Comparison of ENCODE assay signal across 1 cellular context in the genomic region with DNA sequence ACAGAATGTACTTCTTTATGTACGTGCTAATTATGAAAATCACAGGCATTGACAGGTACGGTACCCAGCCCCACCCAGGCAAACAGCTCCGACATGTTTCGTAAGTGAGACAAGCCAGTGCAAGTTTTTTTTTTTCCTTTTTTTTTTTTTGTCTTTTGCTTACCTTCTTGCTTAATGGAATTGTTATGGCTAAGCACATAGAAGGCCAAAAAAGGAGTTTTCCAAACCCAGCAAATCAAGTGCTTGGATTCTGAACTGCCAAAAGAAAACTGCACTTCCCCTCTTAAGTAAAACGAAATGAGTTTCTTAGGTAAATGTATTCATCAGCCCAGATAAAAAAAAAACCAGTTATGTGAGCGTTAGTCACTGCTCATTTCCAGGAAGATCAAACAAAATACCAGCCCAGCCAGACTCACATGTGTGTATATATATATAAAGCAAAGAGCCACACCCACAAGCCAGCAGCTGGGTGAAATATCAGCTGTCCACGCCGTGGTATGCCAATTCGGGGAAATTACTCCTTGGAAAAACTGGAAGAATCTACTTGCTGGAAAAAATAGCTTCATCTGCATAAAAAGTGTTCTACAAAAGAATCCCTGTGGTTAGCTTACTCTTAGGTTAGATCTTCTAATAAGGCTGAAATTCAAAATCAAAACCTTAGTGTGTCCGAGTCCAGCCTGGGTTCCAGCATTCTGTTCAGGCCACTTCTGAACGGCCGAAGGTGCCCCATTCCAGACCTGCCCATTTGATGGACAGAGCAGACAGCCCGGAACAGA.
TF ChIP-seq lines count a peak whose summit lies in the region.

No MANE protein-coding gene starts in this region.

TF ChIP-seq in GM12878, 131 proteins besides CTCF, POLR2A, EP300 and RAD21 (continued from another document):
- TF ChIP-seq, protein P1, sequence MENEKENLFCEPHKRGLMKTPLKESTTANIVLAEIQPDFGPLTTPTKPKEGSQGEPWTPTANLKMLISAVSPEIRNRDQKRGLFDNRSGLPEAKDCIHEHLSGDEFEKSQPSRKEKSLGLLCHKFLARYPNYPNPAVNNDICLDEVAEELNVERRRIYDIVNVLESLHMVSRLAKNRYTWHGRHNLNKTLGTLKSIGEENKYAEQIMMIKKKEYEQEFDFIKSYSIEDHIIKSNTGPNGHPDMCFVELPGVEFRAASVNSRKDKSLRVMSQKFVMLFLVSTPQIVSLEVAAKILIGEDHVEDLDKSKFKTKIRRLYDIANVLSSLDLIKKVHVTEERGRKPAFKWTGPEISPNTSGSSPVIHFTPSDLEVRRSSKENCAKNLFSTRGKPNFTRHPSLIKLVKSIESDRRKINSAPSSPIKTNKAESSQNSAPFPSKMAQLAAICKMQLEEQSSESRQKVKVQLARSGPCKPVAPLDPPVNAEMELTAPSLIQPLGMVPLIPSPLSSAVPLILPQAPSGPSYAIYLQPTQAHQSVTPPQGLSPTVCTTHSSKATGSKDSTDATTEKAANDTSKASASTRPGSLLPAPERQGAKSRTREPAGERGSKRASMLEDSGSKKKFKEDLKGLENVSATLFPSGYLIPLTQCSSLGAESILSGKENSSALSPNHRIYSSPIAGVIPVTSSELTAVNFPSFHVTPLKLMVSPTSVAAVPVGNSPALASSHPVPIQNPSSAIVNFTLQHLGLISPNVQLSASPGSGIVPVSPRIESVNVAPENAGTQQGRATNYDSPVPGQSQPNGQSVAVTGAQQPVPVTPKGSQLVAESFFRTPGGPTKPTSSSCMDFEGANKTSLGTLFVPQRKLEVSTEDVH (IDR thresholded peaks at IDR 0.05; ENCODE audit: low read depth, partially characterized antibody) = no peak
- no peak for TF ChIP-seq TCF7 (IDR thresholded peaks at IDR 0.05; ENCODE audit: borderline replicate concordance)
- TF ChIP-seq POU2F2 (IDR thresholded peaks at IDR 0.05; ENCODE audit: borderline replicate concordance, low read depth, low read length) = 0 out of 3 replicates have a peak, but pooled peaks have one; percentile 10
- TF ChIP-seq, protein P2, sequence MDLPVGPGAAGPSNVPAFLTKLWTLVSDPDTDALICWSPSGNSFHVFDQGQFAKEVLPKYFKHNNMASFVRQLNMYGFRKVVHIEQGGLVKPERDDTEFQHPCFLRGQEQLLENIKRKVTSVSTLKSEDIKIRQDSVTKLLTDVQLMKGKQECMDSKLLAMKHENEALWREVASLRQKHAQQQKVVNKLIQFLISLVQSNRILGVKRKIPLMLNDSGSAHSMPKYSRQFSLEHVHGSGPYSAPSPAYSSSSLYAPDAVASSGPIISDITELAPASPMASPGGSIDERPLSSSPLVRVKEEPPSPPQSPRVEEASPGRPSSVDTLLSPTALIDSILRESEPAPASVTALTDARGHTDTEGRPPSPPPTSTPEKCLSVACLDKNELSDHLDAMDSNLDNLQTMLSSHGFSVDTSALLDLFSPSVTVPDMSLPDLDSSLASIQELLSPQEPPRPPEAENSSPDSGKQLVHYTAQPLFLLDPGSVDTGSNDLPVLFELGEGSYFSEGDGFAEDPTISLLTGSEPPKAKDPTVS (IDR thresholded peaks at IDR 0.05; ENCODE audit: low read depth, low read length) = no peak
- no peak for TF ChIP-seq JUNB (IDR thresholded peaks at IDR 0.05)
- peak; percentile 82 for TF ChIP-seq POLR2AphosphoS5 (IDR thresholded peaks at IDR 0.05; ENCODE audit: low read length)
- no peak for TF ChIP-seq FOXK2 (IDR thresholded peaks at IDR 0.05)
- no peak for TF ChIP-seq SUZ12 (IDR thresholded peaks at IDR 0.05; ENCODE audit: unreplicated experiment)
TF ChIP-seq in GM12878: peak in this region for 3.
